Comparison of ENCODE assay signal across 1 cellular context in the genomic region with DNA sequence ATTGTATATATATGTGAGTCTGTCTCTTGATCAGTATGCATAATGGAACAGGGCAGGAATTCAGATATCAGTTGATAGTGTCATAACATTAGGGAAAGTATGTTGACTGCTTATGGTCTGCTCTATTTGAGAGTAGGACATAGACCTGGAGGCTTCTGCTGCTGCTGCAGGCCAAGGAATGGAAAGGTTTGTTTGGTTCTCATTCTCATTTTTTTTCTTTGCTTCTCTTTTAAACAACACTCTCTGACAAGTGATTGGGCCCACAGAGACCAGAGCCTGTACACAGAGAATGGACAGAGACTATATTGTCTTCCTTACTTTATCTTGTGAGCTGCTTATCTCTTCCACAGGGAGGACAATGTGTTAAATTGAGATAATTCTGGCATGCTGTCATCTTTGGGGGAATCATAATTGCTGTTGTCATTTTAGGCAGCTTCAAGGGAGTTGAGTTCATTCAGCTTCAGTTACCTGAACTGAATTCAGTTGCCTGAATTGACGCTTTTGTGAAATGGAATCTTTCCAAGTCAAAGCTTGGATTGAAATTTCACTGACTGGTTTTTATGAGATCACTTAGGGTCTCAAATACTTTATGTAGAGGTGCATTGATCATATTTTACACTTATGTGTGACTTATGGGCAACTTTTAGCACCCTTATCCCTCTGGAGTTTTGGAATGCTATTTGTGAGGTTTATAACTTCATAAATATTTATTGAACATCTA.
TF ChIP-seq lines count a peak whose summit lies in the region.

No MANE protein-coding gene starts in this region.

TF ChIP-seq in IMR-90, 13 proteins besides CTCF, POLR2A, EP300 and RAD21 (continued from another document):
- TF ChIP-seq, protein P1, sequence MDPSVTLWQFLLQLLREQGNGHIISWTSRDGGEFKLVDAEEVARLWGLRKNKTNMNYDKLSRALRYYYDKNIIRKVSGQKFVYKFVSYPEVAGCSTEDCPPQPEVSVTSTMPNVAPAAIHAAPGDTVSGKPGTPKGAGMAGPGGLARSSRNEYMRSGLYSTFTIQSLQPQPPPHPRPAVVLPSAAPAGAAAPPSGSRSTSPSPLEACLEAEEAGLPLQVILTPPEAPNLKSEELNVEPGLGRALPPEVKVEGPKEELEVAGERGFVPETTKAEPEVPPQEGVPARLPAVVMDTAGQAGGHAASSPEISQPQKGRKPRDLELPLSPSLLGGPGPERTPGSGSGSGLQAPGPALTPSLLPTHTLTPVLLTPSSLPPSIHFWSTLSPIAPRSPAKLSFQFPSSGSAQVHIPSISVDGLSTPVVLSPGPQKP (IDR thresholded peaks at IDR 0.05; ENCODE audit: borderline replicate concordance, low read depth, low read length): no peak
- TF ChIP-seq FOS (IDR thresholded peaks at IDR 0.05; ENCODE audit: low read depth, low read length) (no peak), RFX5 (IDR thresholded peaks at IDR 0.05; ENCODE audit: low read depth, low read length) (no peak), CEBPB (IDR thresholded peaks at IDR 0.05; ENCODE audit: low read depth, low read length) (no peak), NFE2L2 (IDR thresholded peaks at IDR 0.05; ENCODE audit: low read depth, low read length) (no peak), SMC3 (IDR thresholded peaks at IDR 0.05; ENCODE audit: low read depth, low read length) (no peak)
- TF ChIP-seq, protein P2, sequence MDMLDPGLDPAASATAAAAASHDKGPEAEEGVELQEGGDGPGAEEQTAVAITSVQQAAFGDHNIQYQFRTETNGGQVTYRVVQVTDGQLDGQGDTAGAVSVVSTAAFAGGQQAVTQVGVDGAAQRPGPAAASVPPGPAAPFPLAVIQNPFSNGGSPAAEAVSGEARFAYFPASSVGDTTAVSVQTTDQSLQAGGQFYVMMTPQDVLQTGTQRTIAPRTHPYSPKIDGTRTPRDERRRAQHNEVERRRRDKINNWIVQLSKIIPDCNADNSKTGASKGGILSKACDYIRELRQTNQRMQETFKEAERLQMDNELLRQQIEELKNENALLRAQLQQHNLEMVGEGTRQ (IDR thresholded peaks at IDR 0.05; ENCODE audit: low read depth, low read length): no peak
